Comparison of ENCODE assay signal across 8 cellular contexts in genomic region chr12:89051065-89051677, GRCh38.
DNase-seq lines count a peak whose midpoint lies in the region; ATAC-seq and TF ChIP-seq lines count a peak whose summit lies in the region.

No MANE protein-coding gene starts in this region.

- peak; percentile 9 to 46 for DNase-seq in activated CD4-positive, alpha-beta T cell treated with anti-CD3 and anti-CD28 coated beads for 4 hours
- DNase-seq in activated CD4-positive, alpha-beta T cell treated with anti-CD3 and anti-CD28 coated beads, Interleukin-2, amount 50 U/mL, for 48 hours = no peak
- DNase-seq in PC-3 (peak; percentile 86), dermis microvascular lymphatic vessel endothelial cell (ENCODE audit: low read depth in 2 of 2) (peak; percentile 70 to 85), lung (ENCODE audit: low spot score) (peak; percentile 33)

- H3K36me3 ChIP-seq in KMS-11 (ENCODE audit: insufficient read depth) (no peaks in the 10 kb centered on the region), PC-3 (ENCODE audit: low read depth, low read length) (no peaks in the 10 kb centered on the region), lung (ENCODE audit: control insufficient read depth in 2 of 2, insufficient read depth in 2 of 2, low read length in 2 of 2) (no peaks in the 10 kb centered on the region)

- H3K4me2 ChIP-seq in KMS-11 (no peak overlapping the region), PC-3 (ENCODE audit: low read length) (no peak overlapping the region)

- BruUV-seq in PC-3 (replicated peaks; lab: Mats Ljungman, UMichigan) = no TSS peak

- H3K79me2 ChIP-seq in KMS-11 (ENCODE audit: insufficient read depth, low read depth) (no peaks in the 10 kb centered on the region), PC-3 (ENCODE audit: low read length) (no peaks in the 10 kb centered on the region)

- peaks cover 15% of the 10 kb centered on the region for H3K4me1 ChIP-seq in KMS-11 (ENCODE audit: low read depth, poor library complexity, severe bottlenecking)
- H3K4me1 ChIP-seq in PC-3 (ENCODE audit: insufficient read depth, low read length) = 0 out of 2 replicates have a peak, but pooled peaks cover 5% of the 10 kb centered on the region
- no peaks in the 10 kb centered on the region for H3K4me1 ChIP-seq in lung (ENCODE audit: control insufficient read depth in 2 of 2, insufficient read depth in 2 of 2, low read length in 2 of 2)

- WGBS in lung, 2 donors = 2 to 4% methylated on average over 2 of the region's 2 CpGs

- intact Hi-C loops in PC-3 (cut with micrococcal nuclease) = loop anchor here (1.0 to 10.0 kb wide), 7 partner anchors 111 to 478 kb away; no protein-coding TSS in a partner anchor

- H3K4me3 ChIP-seq in KMS-11 (IDR thresholded peaks at IDR 0.05; ENCODE audit: insufficient read depth, low read depth, low read length) = no peak overlapping the region
- H3K4me3 ChIP-seq in PC-3 (ENCODE audit: low read length) = no peak overlapping the region
- H3K4me3 ChIP-seq in lung = no peak overlapping the region

- H3K9me3 ChIP-seq in PC-3 (ENCODE audit: low read length) = no peaks in the 10 kb centered on the region
- no peaks in the 10 kb centered on the region for H3K9me3 ChIP-seq in lung (ENCODE audit: control insufficient read depth in 2 of 2, insufficient read depth in 1 of 2, low read length in 1 of 2)

- no peak overlapping the region for H3K27ac ChIP-seq in KMS-11
- no peak overlapping the region for H3K27ac ChIP-seq in PC-3 (ENCODE audit: low read length)
- no peak overlapping the region for H3K27ac ChIP-seq in lung (ENCODE audit: low read depth in 1 of 2, low read length in 1 of 2)

- ATAC-seq in GM21528 (IDR thresholded peaks at IDR 0.05; ENCODE audit: low FRiP score, unreplicated experiment) = peak; percentile 79
- ATAC-seq in PC-3 = peak; percentile 73
- peak; percentile 58 for ATAC-seq in lung (ENCODE audit: insufficient read depth, low FRiP score)
- ATAC-seq in GM18519 (IDR thresholded peaks at IDR 0.05; ENCODE audit: low FRiP score, unreplicated experiment) = no peak

- no peaks in the 10 kb centered on the region for H3K9me2 ChIP-seq in PC-3 (replicated peaks; ENCODE audit: low read length)

- CTCF ChIA-PET in PC-3 (lab: Charles Lee) = no interaction called here

- H2AFZ ChIP-seq in KMS-11 (ENCODE audit: low read depth) (no peak overlapping the region), PC-3 (ENCODE audit: low read length) (no peak overlapping the region)

- no peaks in the 10 kb centered on the region for H4K20me1 ChIP-seq in KMS-11 (ENCODE audit: insufficient read depth)
- H4K20me1 ChIP-seq in PC-3 (ENCODE audit: low read length) = no peaks in the 10 kb centered on the region

- POLR2A ChIA-PET in PC-3 (lab: Charles Lee; ENCODE audit: unreplicated experiment) = no interaction called here

- no peak overlapping the region for H3K9ac ChIP-seq in KMS-11
- no peak overlapping the region for H3K9ac ChIP-seq in PC-3 (ENCODE audit: low read length)

- TF ChIP-seq CTCF in KMS-11 (conservative IDR thresholded peaks at IDR 0.05; ENCODE audit: low read depth, low read length) = peak; percentile 89
- TF ChIP-seq CTCF in PC-3 (conservative IDR thresholded peaks at IDR 0.05; ENCODE audit: low read depth, low read length) = peak; percentile 96
- peak; percentile 86 for TF ChIP-seq CTCF in lung (IDR thresholded peaks at IDR 0.05; ENCODE audit: control extremely low read depth, extremely low read depth)

- no peaks in the 10 kb centered on the region for H3F3A ChIP-seq in PC-3 (ENCODE audit: low read length, unreplicated experiment)

- H3K27me3 ChIP-seq in KMS-11 (ENCODE audit: insufficient read depth, low read depth) (no peaks in the 10 kb centered on the region), PC-3 (ENCODE audit: low read length) (no peaks in the 10 kb centered on the region), lung (ENCODE audit: control insufficient read depth, insufficient read depth) (no peaks in the 10 kb centered on the region)

Comparison
In these comparisons a context has a peak if more than half of its experiments do, and no peak if none do; other contexts are left out.
1. DNase-seq: peak in activated CD4-positive, alpha-beta T cell treated with anti-CD3 and anti-CD28 coated beads for 4 hours (2 of 2), PC-3 (single experiment), dermis microvascular lymphatic vessel endothelial cell (2 of 2) and lung (single experiment); none in activated CD4-positive, alpha-beta T cell treated with anti-CD3 and anti-CD28 coated beads, Interleukin-2, amount 50 U/mL, for 48 hours (0 of 2).
2. Peak in every context shown above with its lines, with median percentiles within 50 percentile points of each other: CTCF ChIP-seq.